ENCODE assay signal across 16 cellular contexts in the genomic region with DNA sequence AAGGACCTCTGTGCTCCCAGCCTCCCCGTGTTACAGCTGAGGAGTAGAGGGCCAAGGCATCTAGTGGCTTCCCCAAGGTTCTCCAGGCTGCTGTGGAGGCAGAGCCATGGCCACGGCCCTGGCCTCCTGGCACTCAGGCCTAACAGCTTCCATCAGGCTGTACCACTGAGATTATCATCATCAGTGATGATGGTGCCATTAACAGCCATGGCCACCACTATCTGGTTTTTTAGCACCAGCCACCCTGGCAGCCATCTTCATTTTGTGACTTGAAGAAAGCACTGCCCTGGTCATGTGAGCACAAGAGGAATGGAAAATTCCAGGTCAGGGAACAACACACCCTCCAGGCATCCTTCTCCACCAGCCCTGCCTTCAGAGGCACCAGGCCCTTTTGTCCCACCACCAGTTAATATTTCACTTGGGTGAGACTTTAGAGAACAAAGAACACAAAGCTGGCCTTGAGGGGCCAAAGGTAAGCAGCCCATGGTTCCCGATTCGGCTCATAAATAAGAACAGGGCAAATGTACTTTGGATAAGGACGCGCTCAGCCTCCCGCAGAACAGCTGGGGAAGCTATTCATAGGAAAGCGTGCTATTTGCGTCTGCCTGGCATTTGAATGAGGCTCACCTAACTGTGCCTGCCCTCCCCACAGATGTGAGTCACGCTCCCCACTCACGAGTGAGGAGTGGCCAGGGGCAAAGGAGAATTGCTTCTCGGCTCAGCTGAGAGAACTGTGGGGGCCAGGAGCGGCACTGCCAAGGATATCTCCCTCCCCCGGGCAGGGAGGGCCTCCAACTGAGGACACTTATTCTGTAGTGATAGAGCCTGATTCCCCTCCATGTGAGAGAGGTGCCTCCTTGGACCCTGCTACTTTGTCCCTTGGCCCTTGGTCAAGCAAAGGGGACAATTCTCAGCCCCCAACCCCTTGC.
DNase-seq lines count a peak whose midpoint lies in the region; ATAC-seq and TF ChIP-seq lines count a peak whose summit lies in the region.
"Had no signal": no experiment of that assay in that cellular context is flagged by ENCODE, and none has a peak within 500 bp of the region (broad histone marks: within the 10 kb centered on the region; RNA-seq: fewer than 3 reads in every experiment).

No MANE protein-coding gene starts in this region.

- intact Hi-C loops in dorsolateral prefrontal cortex (cut with DNase I) (no loop called here), psoas muscle (cut with DNase I) (loop anchor here (5.0 kb wide), 2 partner anchors 43 to 58 kb away; no protein-coding TSS in a partner anchor)

- no peaks in the 10 kb centered on the region for H3K36me3 ChIP-seq in psoas muscle (ENCODE audit: insufficient read depth in 1 of 2, low read depth in 1 of 2)
- H3K36me3 ChIP-seq: lower lobe of right lung had no signal

- H3K4me3 ChIP-seq in dorsolateral prefrontal cortex (no peak overlapping the region), psoas muscle (peak overlapping the region; percentile 20)
- H3K4me3 ChIP-seq: lower lobe of right lung had no signal

- WGBS in psoas muscle, 3 donors, result 29 to 54% (median 42%) methylated on average over 14 of the region's 14 CpGs

- no peaks in the 10 kb centered on the region for H3K9me3 ChIP-seq in psoas muscle
- H3K9me3 ChIP-seq: lower lobe of right lung had no signal

- peaks cover 23% of the 10 kb centered on the region for H3K4me1 ChIP-seq in psoas muscle
- H3K4me1 ChIP-seq: lower lobe of right lung had no signal

- peak; percentile 91 to 93 (median 92) for ATAC-seq in psoas muscle
- no peak for ATAC-seq in GM21529 (IDR thresholded peaks at IDR 0.05; ENCODE audit: unreplicated experiment)
- no peak for ATAC-seq in HG02870 (IDR thresholded peaks at IDR 0.05; ENCODE audit: unreplicated experiment)
- ATAC-seq: activated naive CD8-positive, alpha-beta T cell treated with anti-CD3 and anti-CD28 coated beads, Interleukin-2, amount 50 U/mL, for 24 hours; activated T-cell treated with anti-CD3 and anti-CD28 coated beads, Interleukin-2, amount 50 U/mL, for 72 hours; lower lobe of right lung had no signal

- peak; percentile 66 for DNase-seq in ELF-1 (ENCODE audit: low read depth, low spot score)
- DNase-seq in dorsolateral prefrontal cortex, result peak in 4 of 10 donors; percentile 62 to 81 (median 68)
- DNase-seq in left kidney (ENCODE audit: low read depth, low spot score), result peak; percentile 87
- DNase-seq in psoas muscle, result peak; percentile 59 to 90
- DNase-seq in H4 (ENCODE audit: low spot score), result no peak
- DNase-seq in activated CD4-positive, alpha-beta T cell treated with anti-CD3 and anti-CD28 coated beads, Interleukin-2, amount 50 U/mL, for 48 hours, result no peak
- DNase-seq: activated CD4-positive, alpha-beta T cell treated with anti-CD3 and anti-CD28 coated beads for 4 hours; activated naive CD8-positive, alpha-beta T cell treated with anti-CD3 and anti-CD28 coated beads, Interleukin-2, amount 50 U/mL, for 24 hours; activated T-cell treated with anti-CD3 and anti-CD28 coated beads, Interleukin-2, amount 50 U/mL, for 72 hours; DMS 273 treated with DMSO at 0.1 percent for 48 hours; HCEC 1CT; hippocampal formation; lower lobe of right lung; NCI-H1694 had no signal

- H3K27me3 ChIP-seq in dorsolateral prefrontal cortex (no peaks in the 10 kb centered on the region), psoas muscle (ENCODE audit: insufficient read depth in 3 of 3, low read length in 2 of 3) (no peaks in the 10 kb centered on the region)

- H3K27ac ChIP-seq in dorsolateral prefrontal cortex (peak overlapping the region in 40 of 59 donors; percentile 6 to 82 (median 54)), psoas muscle (peak overlapping the region; percentile 80)
- H3K27ac ChIP-seq: lower lobe of right lung had no signal

- TF ChIP-seq CTCF in dorsolateral prefrontal cortex (IDR thresholded peaks at IDR 0.05 in 54 of 56, conservative IDR thresholded peaks at IDR 0.05 in 2 of 56; ENCODE audit: low read depth in 1 of 56, partially characterized antibody in 56 of 56) (no peak), psoas muscle (IDR thresholded peaks at IDR 0.05) (no peak)

Comparison
In these comparisons a context has a peak if more than half of its experiments do, and no peak if none do; other contexts are left out.
1. DNase-seq: peak in ELF-1 (single experiment), left kidney (single experiment) and psoas muscle (2 of 2); none in H4 (single experiment) and activated CD4-positive, alpha-beta T cell treated with anti-CD3 and anti-CD28 coated beads, Interleukin-2, amount 50 U/mL, for 48 hours (0 of 2).
2. ATAC-seq: peak in psoas muscle (4 of 4); none in GM21529 (single experiment) and HG02870 (single experiment).
3. intact Hi-C loops: an anchor here in psoas muscle (5.0 kb wide); none called in dorsolateral prefrontal cortex.